ENCODE assay signal across 8 cellular contexts in genomic region chr6:31399589-31400466, GRCh38. TPM values are rescaled to one million over a fixed set of nuclear protein-coding genes. Genes with fewer than 3 reads are reported as not detected.
DNase-seq lines count a peak whose midpoint lies in the region; ATAC-seq and TF ChIP-seq lines count a peak whose summit lies in the region.

No MANE protein-coding gene starts in this region.

- peak; percentile 73 for DNase-seq in AG09319 (ENCODE audit: extremely low read depth, low read depth)
- peak; percentile 46 for DNase-seq in GM19238 (ENCODE audit: insufficient read length, low spot score)
- DNase-seq in NCI-H2029 (lab: John Stamatoyannopoulos, UW): peak; percentile 65
- peak; percentile 67 to 70 for DNase-seq in activated CD4-positive, alpha-beta T cell treated with anti-CD3 and anti-CD28 coated beads, Interleukin-2, amount 50 U/mL, for 4 hours
- peak; percentile 95 for DNase-seq in dermis blood vessel endothelial cell
- DNase-seq in left kidney (ENCODE audit: low read depth, low spot score): peak; percentile 88
- peak; percentile 16 to 41 for DNase-seq in stimulated activated CD4-positive, alpha-beta T cell treated with anti-CD3 and anti-CD28 coated beads, Interleukin-15, amount 100 ng/mL, for 1 hour (ENCODE audit: low read depth in 1 of 2, low spot score in 1 of 2)

- TF ChIP-seq CTCF in AG09319 (IDR thresholded peaks at IDR 0.05; ENCODE audit: low read depth, low read length): peak; percentile 97

- ATAC-seq in HG02571 (IDR thresholded peaks at IDR 0.05; ENCODE audit: unreplicated experiment): no peak

RNA-seq across cellular contexts. Expression of gene MICA, which starts 3.6 kb away (rescaled TPM):
- total RNA-seq in dermis blood vessel endothelial cell: 40.3 and 57.9 TPM in 2 replicates

RNA-seq across cellular contexts. Expression of gene HLA-B, which starts 42.8 kb away (rescaled TPM):
- total RNA-seq in dermis blood vessel endothelial cell: 256 and 1,456 TPM in 2 replicates

Comparison
In these comparisons a context has a peak if more than half of its experiments do, and no peak if none do; other contexts are left out.
1. DNase-seq: peak in every context shown above with its lines; median percentile 95 in dermis blood vessel endothelial cell; 88 in left kidney; 73 in AG09319; 68 in activated CD4-positive, alpha-beta T cell treated with anti-CD3 and anti-CD28 coated beads, Interleukin-2, amount 50 U/mL, for 4 hours; 65 in NCI-H2029; 46 in GM19238; 28 in stimulated activated CD4-positive, alpha-beta T cell treated with anti-CD3 and anti-CD28 coated beads, Interleukin-15, amount 100 ng/mL, for 1 hour.